ENCODE assay signal across 18 cellular contexts in the genomic region with DNA sequence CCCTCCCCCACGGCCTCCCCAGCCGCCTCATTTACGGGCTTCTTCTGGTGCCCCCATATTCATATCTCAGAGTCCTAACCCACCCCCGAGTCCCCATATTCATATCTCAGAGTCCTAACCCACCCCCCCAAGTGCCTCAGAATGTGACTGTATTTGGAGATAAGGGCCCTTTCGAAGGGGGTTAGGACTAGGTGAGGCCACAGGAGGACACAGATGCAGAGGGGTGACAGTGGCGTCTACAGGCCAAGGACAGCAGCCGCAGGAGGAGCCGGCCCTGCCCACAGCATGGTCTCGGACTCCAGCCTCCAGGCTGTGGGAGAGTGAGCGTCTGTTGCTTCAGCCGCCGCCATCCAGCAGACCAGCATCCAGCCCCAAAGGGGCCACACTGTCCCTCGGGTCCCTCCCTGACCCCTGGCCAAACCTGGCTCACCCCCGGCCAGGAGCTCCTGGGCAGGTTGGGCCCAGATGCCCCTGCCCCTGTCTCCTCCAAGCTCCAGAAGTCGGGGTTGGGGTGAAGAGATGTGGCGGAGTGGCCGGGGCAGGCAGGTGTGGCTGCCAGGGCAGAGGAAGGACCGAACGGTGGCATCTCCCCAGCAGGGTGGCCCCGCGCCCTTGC. TPM values are rescaled to one million over a fixed set of nuclear protein-coding genes. Genes with fewer than 3 reads are reported as not detected.
DNase-seq lines count a peak whose midpoint lies in the region; TF ChIP-seq lines count a peak whose summit lies in the region.
"Had no signal": no experiment of that assay in that cellular context is flagged by ENCODE, and none has a peak within 500 bp of the region (broad histone marks: within the 10 kb centered on the region; RNA-seq: fewer than 3 reads in every experiment).

No MANE protein-coding gene starts in this region.

- TF ChIP-seq EP300 in esophagus muscularis mucosa (IDR thresholded peaks at IDR 0.05) (no peak), transverse colon (IDR thresholded peaks at IDR 0.05; ENCODE audit: low read depth) (no peak)

- TF ChIP-seq CTCF in esophagus muscularis mucosa (IDR thresholded peaks at IDR 0.05) (no peak), transverse colon (IDR thresholded peaks at IDR 0.05) (no peak)

- H3K27me3 ChIP-seq in esophagus muscularis mucosa (no peaks in the 10 kb centered on the region), rectal smooth muscle tissue (ENCODE audit: control insufficient read depth, insufficient read depth, low read length) (no peaks in the 10 kb centered on the region), transverse colon (peaks cover 8% of the 10 kb centered on the region)

- H3K4me1 ChIP-seq in esophagus muscularis mucosa: peaks cover 22 to 100% (median 99%) of the 10 kb centered on the region in 4 donors
- peaks cover 40% of the 10 kb centered on the region for H3K4me1 ChIP-seq in rectal smooth muscle tissue (ENCODE audit: control insufficient read depth, insufficient read depth, low read length)
- H3K4me1 ChIP-seq in transverse colon: peaks cover 14 to 43% (median 31%) of the 10 kb centered on the region in 4 donors

- no peak overlapping the region for H3K9ac ChIP-seq in rectal smooth muscle tissue (ENCODE audit: low read length)

- intact Hi-C loops in esophagus muscularis mucosa (cut with DNase I) (no loop called here), transverse colon (cut with DNase I; ENCODE audit: low total_unique reads) (no loop called here)

- H3K9me3 ChIP-seq in esophagus muscularis mucosa (no peaks in the 10 kb centered on the region), transverse colon (no peaks in the 10 kb centered on the region)

- H3K36me3 ChIP-seq in esophagus muscularis mucosa: peaks cover 0 to 7% (median 0%) of the 10 kb centered on the region in 4 donors
- H3K36me3 ChIP-seq in rectal smooth muscle tissue (ENCODE audit: control insufficient read depth, insufficient read depth, low read length): no peaks in the 10 kb centered on the region
- no peaks in the 10 kb centered on the region for H3K36me3 ChIP-seq in transverse colon

- 74% methylated on average over 10 of the region's 21 CpGs for whole genome bisulfite sequencing in esophagus muscularis mucosa
- 60 to 76% methylated on average over 1 to 21 of the region's 21 CpGs for WGBS in transverse colon (ENCODE audit: low coverage in 1 of 2), 2 donors

- TF ChIP-seq POLR2A in esophagus muscularis mucosa (IDR thresholded peaks at IDR 0.05; ENCODE audit: low read depth): no peak
- TF ChIP-seq POLR2A in transverse colon (IDR thresholded peaks at IDR 0.05): no peak

- no peak overlapping the region for H3K4me3 ChIP-seq in esophagus muscularis mucosa
- H3K4me3 ChIP-seq in rectal smooth muscle tissue (ENCODE audit: low read length): no peak overlapping the region
- H3K4me3 ChIP-seq in transverse colon: no peak overlapping the region

- peak; percentile 6 for DNase-seq in OCI-M1 (lab: John Stamatoyannopoulos, UW)
- no peak for DNase-seq in esophagus muscularis mucosa (ENCODE audit: extremely low spot score)
- DNase-seq in transverse colon: no peak
- DNase-seq in stimulated activated CD4-positive, alpha-beta T cell treated with anti-CD3 and anti-CD28 coated beads, Interleukin-1b, Interleukin-23, amount 100 ng/mL, for 48 hours: no peak
- DNase-seq in NCI-H1417 treated with DMSO at 0.1 percent for 48 hours (lab: John Stamatoyannopoulos, UW): no peak
- DNase-seq in DMS153 treated with DMSO at 0.1 percent for 48 hours (lab: John Stamatoyannopoulos, UW; ENCODE audit: unreplicated experiment): no peak
- DNase-seq: ACHN; C1 segment of cervical spinal cord; Calu3; CD4-positive, alpha-beta T cell; DMS 273 treated with DMSO at 0.1 percent for 48 hours; DMS79; HCEC 1CT; HFFc6 had no signal

- peak overlapping the region; percentile 92 to 98 (median 94) for H3K27ac ChIP-seq in esophagus muscularis mucosa (replicated peaks in 1 of 4)
- H3K27ac ChIP-seq in rectal smooth muscle tissue (ENCODE audit: low read depth, low read length): peak overlapping the region; percentile 61
- peak overlapping the region; percentile 1 to 92 (median 86) for H3K27ac ChIP-seq in transverse colon

- in situ Hi-C loops in transverse colon (cut with MboI; ENCODE audit: low pct_ligation_motif_present in 1 of 4, low pct_unique_long_range_greater_than_20kb in 1 of 4, low sequenced_read_pairs in 3 of 4): no loop called here

RNA-seq across cellular contexts. Expression of a gene that starts 25.5 kb away (rescaled TPM):
- total RNA-seq in esophagus muscularis mucosa: 100 to 1,000 TPM; 225 to 361 (median 259) TPM
- 10 to 100 TPM; 17.0 to 63.6 (median 39.5) TPM for total RNA-seq in transverse colon
- total RNA-seq: Calu3 had no signal

RNA-seq across cellular contexts. Expression of a gene that starts 46.7 kb away (rescaled TPM):
- total RNA-seq in esophagus muscularis mucosa (1 to 10 TPM in 2 of 4 donors, under 1 TPM in 2; 0.39 to 2.9 (median 1.00) TPM), transverse colon (10 to 100 TPM in 3 of 4 donors, not detected in 1; 20.9 to 41.0 (median 24.0) TPM)
- total RNA-seq: Calu3; CD4-positive, alpha-beta T cell; G401; H1 had no signal

RNA-seq across cellular contexts. Expression of a gene that starts 51.6 kb away (rescaled TPM):
- 100 to 1,000 TPM in 2 of 4 donors, 10 to 100 TPM in 1, 1 to 10 TPM in 1; 7.5 to 304 (median 199) TPM for total RNA-seq in esophagus muscularis mucosa
- 10 to 100 TPM; 12.5 to 35.2 (median 24.8) TPM for total RNA-seq in transverse colon
- total RNA-seq: A172; Calu3; CD4-positive, alpha-beta T cell; G401; H1; HFFc6 had no signal
